Comparison of ENCODE assay signal across 27 cellular contexts in the genomic region with DNA sequence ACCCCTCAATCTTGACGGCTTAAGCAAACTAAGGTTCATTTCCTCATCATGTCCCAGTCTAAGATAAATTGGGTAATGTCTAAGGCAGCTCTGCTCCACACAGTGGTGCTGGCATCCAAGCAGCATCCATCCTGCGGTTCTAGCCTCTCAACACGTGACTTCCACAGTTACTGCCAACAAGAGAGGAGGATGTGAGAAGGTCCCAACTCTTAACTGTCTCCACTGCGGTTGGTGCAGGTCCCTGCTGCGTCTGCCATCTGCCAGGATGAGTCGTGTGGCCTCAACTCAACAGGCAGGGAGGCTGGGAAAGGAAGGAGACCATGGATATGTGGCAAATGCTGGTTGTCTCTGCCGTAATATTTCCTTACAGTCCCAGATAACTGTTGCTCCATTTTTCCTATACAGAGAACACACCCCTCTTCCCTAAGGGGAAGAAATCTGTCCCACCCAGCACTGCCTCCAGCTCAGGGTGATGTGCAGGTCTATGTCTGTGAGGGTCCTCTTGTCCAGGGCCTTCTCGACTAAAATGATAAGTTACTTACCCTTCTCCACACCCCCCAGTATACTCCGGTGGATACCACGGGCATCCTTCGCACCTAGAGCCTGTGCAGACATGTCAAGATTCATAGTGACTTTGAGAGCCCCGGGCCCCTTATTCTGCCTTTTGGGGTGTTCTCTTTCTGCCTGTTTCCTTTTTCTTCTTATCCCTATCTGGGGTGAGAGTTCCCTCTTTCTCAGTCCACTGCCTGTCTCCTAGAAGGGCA.
"Had no signal": no experiment of that assay in that cellular context is flagged by ENCODE, and none has a peak within 500 bp of the region (broad histone marks: within the 10 kb centered on the region; RNA-seq: fewer than 3 reads in every experiment).

No MANE protein-coding gene starts in this region.

- H3K4me3 ChIP-seq: esophagus squamous epithelium, lower lobe of right lung, mucosa of descending colon, ovary, psoas muscle, sigmoid colon, testis, tibial artery had no signal

- H3K4me3 Mint-ChIP-seq: effector memory CD8-positive, alpha-beta T cell; immature natural killer cell; mesothelial cell of epicardium; naive B cell; nephron progenitor cell; stimulated activated memory B cell treated with anti-CD40 and anti-IgM and Interleukin-4, amounts not matched to agents 10 μg/mL and 1 μg/mL and 100 μg/mL, for 72 hours; type B pancreatic cell had no signal

- ATAC-seq: effector memory CD8-positive, alpha-beta T cell; left ventricle myocardium superior; mucosa of descending colon; psoas muscle; right cardiac atrium; stimulated activated memory B cell treated with anti-CD40 and anti-IgM and Interleukin-4, amounts not matched to agents 10 μg/mL and 1 μg/mL and 100 μg/mL, for 72 hours; stimulated activated naive CD8-positive, alpha-beta T cell treated with anti-CD3 and anti-CD28 coated beads, Interleukin-15, Interleukin-2, amounts not matched to agents 100 U/mL and 50 U/mL, for 24 hours had no signal

- H3K36me3 ChIP-seq: esophagus squamous epithelium, lower lobe of right lung, ovary, sigmoid colon, tibial artery had no signal

- H3K27ac ChIP-seq: esophagus squamous epithelium, lower lobe of right lung, ovary, psoas muscle, sigmoid colon, testis, tibial artery had no signal

- H3K4me1 ChIP-seq: esophagus squamous epithelium, lower lobe of right lung, psoas muscle, sigmoid colon, testis, tibial artery had no signal

- H3K27me3 ChIP-seq: esophagus squamous epithelium, ovary, sigmoid colon, testis, tibial artery had no signal

- H3K4me1 Mint-ChIP-seq: immature natural killer cell; mesothelial cell of epicardium; naive B cell; nephron progenitor cell; stimulated activated memory B cell treated with anti-CD40 and anti-IgM and Interleukin-4, amounts not matched to agents 10 μg/mL and 1 μg/mL and 100 μg/mL, for 72 hours had no signal

- H3K9me3 ChIP-seq: esophagus squamous epithelium, lower lobe of right lung, ovary, psoas muscle, sigmoid colon, testis, tibial artery had no signal

- DNase-seq: cortex of kidney; effector memory CD8-positive, alpha-beta T cell; erythroblast; esophagus squamous epithelium; foreskin melanocyte; glutamatergic neuron; hypothalamus; immature natural killer cell; islet precursor cell; left ventricle myocardium superior; lower lobe of right lung; mucosa of descending colon; naive B cell; nephron progenitor cell; occipital lobe; ovary; psoas muscle; right cardiac atrium; sigmoid colon; stimulated activated CD4-positive, alpha-beta T cell treated with anti-CD3 and anti-CD28 coated beads, Interleukin-4, amount 100 ng/mL, for 4 hours; stimulated activated naive CD8-positive, alpha-beta T cell treated with anti-CD3 and anti-CD28 coated beads, Interleukin-15, Interleukin-2, amounts not matched to agents 100 U/mL and 50 U/mL, for 24 hours; substantia nigra; testis had no signal

- H3K27me3 Mint-ChIP-seq: effector memory CD8-positive, alpha-beta T cell; naive B cell; stimulated activated memory B cell treated with anti-CD40 and anti-IgM and Interleukin-4, amounts not matched to agents 10 μg/mL and 1 μg/mL and 100 μg/mL, for 72 hours; type B pancreatic cell had no signal

- H3K27ac Mint-ChIP-seq: effector memory CD8-positive, alpha-beta T cell; immature natural killer cell; mesothelial cell of epicardium; naive B cell; nephron progenitor cell; stimulated activated memory B cell treated with anti-CD40 and anti-IgM and Interleukin-4, amounts not matched to agents 10 μg/mL and 1 μg/mL and 100 μg/mL, for 72 hours; type B pancreatic cell had no signal

- H3K36me3 Mint-ChIP-seq: immature natural killer cell; naive B cell; stimulated activated memory B cell treated with anti-CD40 and anti-IgM and Interleukin-4, amounts not matched to agents 10 μg/mL and 1 μg/mL and 100 μg/mL, for 72 hours; type B pancreatic cell had no signal

- H3K9me3 Mint-ChIP-seq: effector memory CD8-positive, alpha-beta T cell; type B pancreatic cell had no signal
